ENCODE assay signal across 14 cellular contexts in genomic region chr2:37201766-37202165, GRCh38. TPM values are rescaled to one million over a fixed set of nuclear protein-coding genes. Genes with fewer than 3 reads are reported as not detected.
A peak's percentile ranks its signal among the peaks of the same experiment; 100 is the strongest.
DNase-seq lines count a peak whose midpoint lies in the region; ATAC-seq and TF ChIP-seq lines count a peak whose summit lies in the region.
"Had no signal": no experiment of that assay in that cellular context is flagged by ENCODE, and none has a peak within 500 bp of the region (broad histone marks: within the 10 kb centered on the region; RNA-seq: fewer than 3 reads in every experiment).

No MANE protein-coding gene starts in this region.

- no peaks in the 10 kb centered on the region for H3K27me3 ChIP-seq in brain microvascular endothelial cell (replicated peaks)
- H3K27me3 ChIP-seq: BE2C, left lung, SJCRH30 had no signal

- peak overlapping the region; percentile 1 for H3K27ac ChIP-seq in brain microvascular endothelial cell
- H3K27ac ChIP-seq: left lung, SJCRH30 had no signal

- no peaks in the 10 kb centered on the region for H3K27me3 Mint-ChIP-seq in activated naive CD4-positive, alpha-beta T cell treated with anti-CD3 and anti-CD28 coated beads for 36 hours (ENCODE audit: low read depth)
- H3K27me3 Mint-ChIP-seq in T-cell = no peaks in the 10 kb centered on the region
- H3K27me3 Mint-ChIP-seq: progenitor cell of endocrine pancreas had no signal

- TF ChIP-seq CTCF in brain microvascular endothelial cell (IDR thresholded peaks at IDR 0.05; ENCODE audit: low read depth, low read length, missing control alignments) = no peak

- H3K4me1 Mint-ChIP-seq in activated naive CD4-positive, alpha-beta T cell treated with anti-CD3 and anti-CD28 coated beads for 36 hours (ENCODE audit: low read depth) = peaks cover 35% of the 10 kb centered on the region
- H3K4me1 Mint-ChIP-seq in T-cell = peaks cover 39 to 59% (median 45%) of the 10 kb centered on the region in 3 donors

- peaks cover 53% of the 10 kb centered on the region for H3K36me3 Mint-ChIP-seq in activated naive CD4-positive, alpha-beta T cell treated with anti-CD3 and anti-CD28 coated beads for 36 hours (ENCODE audit: low read depth)
- peaks cover 59% of the 10 kb centered on the region for H3K36me3 Mint-ChIP-seq in T-cell

- intact Hi-C loops in activated naive CD4-positive, alpha-beta T cell treated with anti-CD3 and anti-CD28 coated beads for 36 hours (cut with micrococcal nuclease) = no loop called here

- H3K27ac Mint-ChIP-seq in activated naive CD4-positive, alpha-beta T cell treated with anti-CD3 and anti-CD28 coated beads for 36 hours = peak overlapping the region; percentile 66
- peak overlapping the region; percentile 24 to 75 for H3K27ac Mint-ChIP-seq in T-cell
- H3K27ac Mint-ChIP-seq: progenitor cell of endocrine pancreas had no signal

- peak in 3 of 4 experiments; percentile 53 to 73 (median 59) for ATAC-seq in T-cell (replicated peaks in 1 of 4)
- peak; percentile 98 for ATAC-seq in stimulated activated naive CD8-positive, alpha-beta T cell treated with anti-CD3 and anti-CD28 coated beads, Interleukin-15, Interleukin-2, amounts not matched to agents 100 U/mL and 50 U/mL, for 24 hours
- no peak for ATAC-seq in GM18520 (IDR thresholded peaks at IDR 0.05; ENCODE audit: unreplicated experiment)
- ATAC-seq in HG03196 (IDR thresholded peaks at IDR 0.05; ENCODE audit: unreplicated experiment) = no peak
- ATAC-seq: left lung had no signal

- CTCF ChIA-PET in activated naive CD4-positive, alpha-beta T cell treated with anti-CD3 and anti-CD28 coated beads for 36 hours (lab: Charles Lee) = no interaction called here
- CTCF ChIA-PET in T-cell (lab: Charles Lee) = no interaction called here

- peak; percentile 13 for DNase-seq in activated naive CD4-positive, alpha-beta T cell treated with anti-CD3 and anti-CD28 coated beads for 36 hours
- no peak for DNase-seq in activated naive CD4-positive, alpha-beta T cell (lab: John Stamatoyannopoulos, UW)
- DNase-seq in T-cell (peak in 10 of 34 experiments; percentile 3 to 29 (median 9)), brain microvascular endothelial cell (peak; percentile 53), NCI-H1048 (lab: John Stamatoyannopoulos, UW) (no peak)
- DNase-seq in stimulated activated naive CD8-positive, alpha-beta T cell treated with anti-CD3 and anti-CD28 coated beads, Interleukin-15, Interleukin-2, amounts not matched to agents 100 U/mL and 50 U/mL, for 24 hours = peak; percentile 52
- DNase-seq: aorta, BE2C, left lung, NCI-H187, SJCRH30 had no signal

- peaks cover 12% of the 10 kb centered on the region for H3K9me3 Mint-ChIP-seq in activated naive CD4-positive, alpha-beta T cell treated with anti-CD3 and anti-CD28 coated beads for 36 hours
- peaks cover 4 to 13% (median 10%) of the 10 kb centered on the region in 3 donors for H3K9me3 Mint-ChIP-seq in T-cell

- in situ Hi-C loops in brain microvascular endothelial cell (cut with HindIII; ENCODE audit: low pct_ligation_motif_present, low sequenced_read_pairs) = no loop called here

- H3K4me3 Mint-ChIP-seq in activated naive CD4-positive, alpha-beta T cell treated with anti-CD3 and anti-CD28 coated beads for 36 hours = no peak overlapping the region
- H3K4me3 Mint-ChIP-seq in T-cell = no peak overlapping the region

- peaks cover 29% of the 10 kb centered on the region for H3K36me3 ChIP-seq in brain microvascular endothelial cell (replicated peaks)

- no peak overlapping the region for H3K4me3 ChIP-seq in brain microvascular endothelial cell (ENCODE audit: low read depth, low read length)
- H3K4me3 ChIP-seq: left lung, SJCRH30 had no signal

- POLR2A ChIA-PET in T-cell (lab: Charles Lee) = interaction anchor here in 1 of 2 donors (0.6 kb wide), 1 partner anchor 8 kb away, joined by 3 read pairs; no protein-coding TSS in a partner anchor

RNA-seq across cellular contexts. Expression of gene CEBPZOS, which starts 5.5 kb away (rescaled TPM):
- 10 to 100 TPM; 30.3 to 30.7 TPM for total RNA-seq in activated naive CD4-positive, alpha-beta T cell treated with anti-CD3 and anti-CD28 coated beads for 36 hours
- 10 to 100 TPM; 23.9 to 40.1 (median 37.5) TPM for total RNA-seq in T-cell

RNA-seq across cellular contexts. Expression of gene SULT6B1, which starts 13.3 kb away (rescaled TPM):
- not detected for total RNA-seq in activated naive CD4-positive, alpha-beta T cell treated with anti-CD3 and anti-CD28 coated beads for 36 hours
- total RNA-seq in T-cell = not detected
- total RNA-seq: aorta, left lung, progenitor cell of endocrine pancreas, SJCRH30 had no signal

RNA-seq across cellular contexts. Expression of gene CEBPZ, which starts 29.6 kb away (rescaled TPM):
- total RNA-seq in activated naive CD4-positive, alpha-beta T cell treated with anti-CD3 and anti-CD28 coated beads for 36 hours = 10 to 100 TPM; 61.4 to 65.0 TPM
- 10 to 100 TPM; 50.6 to 61.5 (median 58.1) TPM for total RNA-seq in T-cell

RNA-seq across cellular contexts. Expression of gene NDUFAF7, which starts 29.7 kb away (rescaled TPM):
- 10 to 100 TPM; 17.5 to 18.2 TPM for total RNA-seq in activated naive CD4-positive, alpha-beta T cell treated with anti-CD3 and anti-CD28 coated beads for 36 hours
- total RNA-seq in T-cell = 10 to 100 TPM; 20.2 to 30.3 (median 24.6) TPM

RNA-seq across cellular contexts. Expression of gene EIF2AK2, which starts 45.0 kb away (rescaled TPM):
- total RNA-seq in activated naive CD4-positive, alpha-beta T cell treated with anti-CD3 and anti-CD28 coated beads for 36 hours = 10 to 100 TPM; 54.5 to 55.7 TPM
- total RNA-seq in T-cell = 10 to 100 TPM; 21.7 to 37.5 (median 31.3) TPM

Comparison
In these comparisons a context has a peak if more than half of its experiments do, and no peak if none do; other contexts are left out.
1. DNase-seq: peak in activated naive CD4-positive, alpha-beta T cell treated with anti-CD3 and anti-CD28 coated beads for 36 hours (single experiment), brain microvascular endothelial cell (single experiment) and stimulated activated naive CD8-positive, alpha-beta T cell treated with anti-CD3 and anti-CD28 coated beads, Interleukin-15, Interleukin-2, amounts not matched to agents 100 U/mL and 50 U/mL, for 24 hours (single experiment); none in activated naive CD4-positive, alpha-beta T cell (0 of 4) and NCI-H1048 (single experiment).
2. ATAC-seq: peak in T-cell (3 of 4) and stimulated activated naive CD8-positive, alpha-beta T cell treated with anti-CD3 and anti-CD28 coated beads, Interleukin-15, Interleukin-2, amounts not matched to agents 100 U/mL and 50 U/mL, for 24 hours (single experiment); none in GM18520 (single experiment) and HG03196 (single experiment).